In genomic region chr2:69714539-69715220, GRCh38 we compare ENCODE assay signal across 8 cellular contexts. TPM values are rescaled to one million over a fixed set of nuclear protein-coding genes. Genes with fewer than 3 reads are reported as not detected.
A peak's percentile ranks its signal among the peaks of the same experiment; 100 is the strongest.
DNase-seq lines count a peak whose midpoint lies in the region; ATAC-seq, FAIRE-seq and TF ChIP-seq lines count a peak whose summit lies in the region.
"Not testable (repeated sequence)": the region's sequence is repeated elsewhere in the genome, so short reads cannot be mapped to it uniquely, and the experiment has no call there.

No MANE protein-coding gene starts in this region.

- not testable (repeated sequence) for H3K36me3 Mint-ChIP-seq in CD14-positive monocyte

- H3K9me3 Mint-ChIP-seq in CD14-positive monocyte, result not testable (repeated sequence)

- intact Hi-C loops in CD14-positive monocyte (cut with micrococcal nuclease), result loop anchor here in 1 of 2 donors (5.0 kb wide), 1 partner anchor 157 kb away; no protein-coding TSS in a partner anchor

- not testable (repeated sequence) for H3K27ac ChIP-seq in coronary artery

- peak; percentile 83 for TF ChIP-seq CTCF in CD14-positive monocyte (IDR thresholded peaks at IDR 0.05)
- TF ChIP-seq CTCF in coronary artery (IDR thresholded peaks at IDR 0.05), result peak; percentile 63

- not testable (repeated sequence) for H3K27me3 Mint-ChIP-seq in CD14-positive monocyte (ENCODE audit: low read depth in 3 of 3)

- H3K27ac Mint-ChIP-seq in CD14-positive monocyte, result peak overlapping the region in 1 of 7 donors; percentile 19

- not testable (repeated sequence) for H3K4me3 ChIP-seq in coronary artery

- peak; percentile 78 for ATAC-seq in GM19372 (IDR thresholded peaks at IDR 0.05; ENCODE audit: low read depth, unreplicated experiment)
- ATAC-seq in left lobe of liver, result peak; percentile 100

- H3K4me3 Mint-ChIP-seq in CD14-positive monocyte, result peak overlapping the region; percentile 63 to 72

- DNase-seq in CD14-positive monocyte (ENCODE audit: low spot score), result peak; percentile 79
- peak; percentile 67 for DNase-seq in HTR-8/SVneo (ENCODE audit: insufficient read length, low spot score)
- peak; percentile 70 for DNase-seq in NK-92 treated with Interleukin-12 subunit alpha and Interleukin-12 subunit beta, amount 100 ng/mL, for 24 hours (lab: John Stamatoyannopoulos, UW)
- peak; percentile 94 to 96 for DNase-seq in activated CD4-positive, alpha-beta T cell treated with anti-CD3 and anti-CD28 coated beads, Interleukin-2, amount 50 U/mL, for 48 hours
- peak; percentile 85 for DNase-seq in coronary artery (ENCODE audit: low spot score)
- peak; percentile 89 for DNase-seq in left lobe of liver (ENCODE audit: low spot score)
- peak; percentile 81 to 87 for DNase-seq in stimulated activated CD4-positive, alpha-beta T cell treated with anti-CD3 and anti-CD28 coated beads, Interleukin-4, amount 100 ng/mL, for 4 hours

- FAIRE-seq in HTR-8/SVneo (lab: Jason Lieb, UNC), result peak; percentile 86

- H3K4me1 Mint-ChIP-seq in CD14-positive monocyte, result peaks cover 10% of the 10 kb centered on the region

RNA-seq across cellular contexts. Expression of gene ANXA4, which starts 27.3 kb away (rescaled TPM):
- 10 to 100 TPM; 64.7 to 95.7 TPM for polyA plus RNA-seq in CD14-positive monocyte
- total RNA-seq in left lobe of liver, result 102 TPM
